In the genomic region with DNA sequence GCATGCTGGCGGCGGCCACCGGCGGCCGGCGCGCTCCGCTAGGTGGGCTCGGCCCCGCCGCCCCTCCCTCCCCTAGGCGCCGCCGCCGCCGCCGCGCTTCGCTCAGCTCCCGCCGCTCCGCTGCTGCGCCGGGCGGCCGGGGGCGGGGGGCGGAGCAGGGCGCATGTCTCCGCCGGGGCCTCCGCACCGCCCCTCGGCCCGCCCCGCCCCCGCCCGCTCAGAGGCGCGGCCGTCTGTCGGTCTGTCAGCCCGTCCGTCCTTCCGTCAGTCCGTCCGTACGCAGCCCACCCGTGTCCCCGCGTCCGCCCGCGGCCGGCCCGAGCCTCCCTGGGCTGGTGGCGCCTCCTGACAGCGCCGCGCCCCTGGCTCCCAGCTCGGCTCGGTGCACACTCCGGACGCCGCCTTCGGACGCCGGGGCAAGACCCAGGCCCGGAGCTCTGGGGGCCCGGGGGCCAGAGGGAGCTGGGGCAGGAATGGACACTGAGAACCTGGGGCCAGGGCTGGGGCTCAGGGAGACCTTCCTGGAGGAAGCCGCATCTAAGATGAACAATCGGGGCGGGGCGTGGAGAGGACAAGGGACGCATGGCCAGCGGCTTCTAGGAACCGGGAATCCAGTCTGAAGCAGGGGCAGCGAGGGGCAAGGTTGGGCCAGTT, we compare ENCODE assay signal across 8 cellular contexts. TPM values are rescaled to one million over a fixed set of nuclear protein-coding genes. Genes with fewer than 3 reads are reported as not detected.
DNase-seq lines count a peak whose midpoint lies in the region; ATAC-seq and TF ChIP-seq lines count a peak whose summit lies in the region.

GPR153 (minus strand) TSS at position 138 of the 654 bp plus-strand sequence. CDS start 6,193 bp downstream, outside the sequence.

- no peaks in the 10 kb centered on the region for H3F3A ChIP-seq in SK-N-SH (replicated peaks; ENCODE audit: insufficient read depth)

- H3K27me3 ChIP-seq in BLaER1 (no peaks in the 10 kb centered on the region), HCT116 (ENCODE audit: insufficient read depth, low read length) (no peaks in the 10 kb centered on the region), SK-N-SH (ENCODE audit: insufficient read depth) (no peaks in the 10 kb centered on the region)

- H3K4me3 ChIP-seq in BLaER1 (peak within 1 kb of the TSS; percentile 89), HCT116 (replicated peaks in 1 of 2; ENCODE audit: low read depth in 1 of 2, low read length in 2 of 2) (peak within 1 kb of the TSS; percentile 52 to 65), SK-N-SH (ENCODE audit: low read depth in 2 of 2, low read length in 1 of 2) (peak within 1 kb of the TSS; percentile 57 to 63), astrocyte of the cerebellum (ENCODE audit: low read depth, low read length) (peak within 1 kb of the TSS; percentile 51)

- BruUV-seq in HCT116 (replicated peaks; lab: Mats Ljungman, UMichigan), result no TSS peak

- H3K4me1 ChIP-seq in BLaER1 (peaks cover 61% of the 10 kb centered on the region), HCT116 (ENCODE audit: control insufficient read depth in 1 of 2, insufficient read depth in 2 of 2, low read length in 2 of 2) (peaks cover 11 to 26% of the 10 kb centered on the region in 2 experiments; a peak in 2 of 4 replicates), SK-N-SH (ENCODE audit: control insufficient read depth in 1 of 2, insufficient read depth in 2 of 2, low read depth in 1 of 2, low read length in 1 of 2) (peaks cover 0 to 27% of the 10 kb centered on the region in 2 experiments; a peak in 1 of 4 replicates)

- CTCF ChIA-PET in HCT116 (lab: Charles Lee), result no interaction called here
- CTCF ChIA-PET in SK-N-SH (lab: Yijun Ruan, JAX), result interaction anchor here (1.0 to 1.3 kb wide), 5 partner anchors 14 to 180 kb away, joined by 4 read pairs; no protein-coding TSS in a partner anchor

- TF ChIP-seq CTCF in HCT116 (IDR thresholded peaks at IDR 0.05 in 2 of 3, conservative IDR thresholded peaks at IDR 0.05 in 1 of 3; ENCODE audit: borderline replicate concordance in 1 of 3, insufficient read depth in 1 of 3, low read depth in 2 of 3, low read length in 2 of 3) (no peak), SK-N-SH (IDR thresholded peaks at IDR 0.05) (no peak), astrocyte of the cerebellum (IDR thresholded peaks at IDR 0.05; ENCODE audit: low read depth, low read length, missing control alignments) (no peak)

- no peak for TF ChIP-seq RAD21 in HCT116 (IDR thresholded peaks at IDR 0.05; ENCODE audit: low read depth)
- no peak for TF ChIP-seq RAD21 in SK-N-SH (IDR thresholded peaks at IDR 0.05; ENCODE audit: low read length)

- no peak for TF ChIP-seq POLR2A in HCT116 (IDR thresholded peaks at IDR 0.05; ENCODE audit: borderline replicate concordance, extremely low read depth, insufficient read depth, insufficient read length)

- H4K20me1 ChIP-seq in BLaER1 (peaks cover 47% of the 10 kb centered on the region), HCT116 (ENCODE audit: insufficient read depth) (no peaks in the 10 kb centered on the region), SK-N-SH (ENCODE audit: insufficient read depth) (no peaks in the 10 kb centered on the region)

- POLR2A ChIA-PET in HCT116 (lab: Charles Lee) (no interaction called here), SK-N-SH (lab: Yijun Ruan, JAX) (interaction anchor here (1.0 kb wide), 1 partner anchor 10 kb away, joined by 3 read pairs; no protein-coding TSS in a partner anchor)

- RAD21 ChIA-PET in HCT116 (lab: Charles Lee; ENCODE audit: low non-redundant PET in 1 of 2, low total read pairs in 2 of 2, uncharacterized antibody in 2 of 2, unreplicated experiment in 2 of 2), result no interaction called here

- H3K79me2 ChIP-seq in HCT116 (ENCODE audit: insufficient read depth, low read length) (no peaks in the 10 kb centered on the region), SK-N-SH (ENCODE audit: insufficient read depth) (no peaks in the 10 kb centered on the region)

- WGBS in SK-N-SH (ENCODE audit: low lambda C conversion rate), result 7% methylated on average over 13 of the region's 78 CpGs

- in situ Hi-C loops in astrocyte of the cerebellum (cut with HindIII; ENCODE audit: low sequenced_read_pairs), result loop anchor here (5.0 kb wide), 1 partner anchor 71 kb away; no protein-coding TSS in a partner anchor

- H3K4me2 ChIP-seq in BLaER1 (peak within 1 kb of the TSS; percentile 99), HCT116 (ENCODE audit: low read length) (peak within 1 kb of the TSS; percentile 89), SK-N-SH (peak within 1 kb of the TSS; percentile 81; the same call in 1 of the 2 replicates)

- H3K9me2 ChIP-seq in HCT116 (ENCODE audit: insufficient read depth) (no peaks in the 10 kb centered on the region), SK-N-SH (no peaks in the 10 kb centered on the region)

- ATAC-seq in HCT116 (peak; percentile 72), HG02763 (IDR thresholded peaks at IDR 0.05; ENCODE audit: unreplicated experiment) (no peak)

- intact Hi-C loops in HCT116 (cut with micrococcal nuclease), result no loop called here

- DNase-seq in HCT116 (ENCODE audit: low read depth, low spot score) (no peak), SK-N-SH (peak; percentile 90), astrocyte of the cerebellum (ENCODE audit: low read depth) (no peak), iPS-NIHi11 (ENCODE audit: low spot score) (peak; percentile 88), pons (ENCODE audit: low spot score) (no peak)
- peak; percentile 44 to 67 for DNase-seq in stimulated activated CD4-positive, alpha-beta T cell treated with anti-CD3 and anti-CD28 coated beads, Interleukin-1b, Interleukin-23, amount 100 ng/mL, for 4 hours (ENCODE audit: low read depth in 2 of 2)

- H3K27ac ChIP-seq in BLaER1 (peak within 1 kb of the TSS; percentile 81), HCT116 (ENCODE audit: low read depth, low read length) (peak within 1 kb of the TSS; percentile 61; the same call in 1 of the 2 replicates), SK-N-SH (ENCODE audit: low read depth in 2 of 2, low read length in 1 of 2) (peak within 1 kb of the TSS in 1 of 2 experiments; percentile 58; a peak in 1 of 4 replicates)

- H3K9me3 ChIP-seq in BLaER1 (no peaks in the 10 kb centered on the region), HCT116 (ENCODE audit: control insufficient read depth in 1 of 2, insufficient read depth in 1 of 2, low read depth in 1 of 2, low read length in 2 of 2) (no peaks in the 10 kb centered on the region), SK-N-SH (no peaks in the 10 kb centered on the region)

- peaks cover 5% of the 10 kb centered on the region; the same call in 1 of the 2 replicates for H3K36me3 ChIP-seq in BLaER1
- H3K36me3 ChIP-seq in HCT116 (ENCODE audit: control insufficient read depth in 1 of 2, insufficient read depth in 2 of 2, low read length in 2 of 2), result no peaks in the 10 kb centered on the region; a peak in 1 of 4 replicates
- H3K36me3 ChIP-seq in SK-N-SH (replicated peaks in 1 of 2; ENCODE audit: control insufficient read depth in 1 of 2, insufficient read depth in 2 of 2, low read length in 1 of 2), result no peaks in the 10 kb centered on the region

- H2AFZ ChIP-seq in HCT116 (ENCODE audit: low read depth, low read length, poor library complexity, severe bottlenecking) (peak within 1 kb of the TSS; percentile 35), SK-N-SH (ENCODE audit: low read depth) (peak within 1 kb of the TSS; percentile 70; the same call in 1 of the 2 replicates)

- no peak for TF ChIP-seq EP300 in SK-N-SH (IDR thresholded peaks at IDR 0.05; ENCODE audit: borderline replicate concordance in 1 of 2, low read depth in 1 of 2, low read length in 1 of 2)

- H3K9ac ChIP-seq in BLaER1, result peak within 1 kb of the TSS; percentile 84
- H3K9ac ChIP-seq in HCT116 (ENCODE audit: low read length), result peak within 1 kb of the TSS; percentile 52
- no peak within 1 kb of the TSS for H3K9ac ChIP-seq in SK-N-SH

TF ChIP-seq in HCT116, 20 proteins besides CTCF, POLR2A, EP300 and RAD21 (continues in another document):
- TF ChIP-seq ZNF274 (IDR thresholded peaks at IDR 0.05; ENCODE audit: low read depth, low read length), result no peak
- TF ChIP-seq JUND (IDR thresholded peaks at IDR 0.05), result no peak

TF ChIP-seq in SK-N-SH, 30 proteins besides CTCF, POLR2A, EP300 and RAD21 (continues in another document):
- TF ChIP-seq TEAD4 (IDR thresholded peaks at IDR 0.05; ENCODE audit: borderline replicate concordance, insufficient read depth), result no peak
- TF ChIP-seq NRF1 (IDR thresholded peaks at IDR 0.05; ENCODE audit: low read depth, low read length), result peak; percentile 37; the same call in 1 of the 2 replicates
- no peak for TF ChIP-seq RCOR1 (IDR thresholded peaks at IDR 0.05; ENCODE audit: low read length)
- TF ChIP-seq REST (IDR thresholded peaks at IDR 0.05; ENCODE audit: low read depth, low read length), result no peak

RNA-seq across cellular contexts. Expression of gene GPR153, which starts in this region (rescaled TPM):
- total RNA-seq in HCT116 (2021; ENCODE audit: unreplicated experiment), result 6.1 TPM
- polyA plus RNA-seq in HCT116 (2012), result 3.6 and 3.9 TPM in 2 replicates
- polyA plus RNA-seq in SK-N-SH (2012; rRNA removed), result 5.2 and 6.6 TPM in 2 replicates
- polyA plus RNA-seq in SK-N-SH (2012; cell fraction: cytosol; rRNA removed), result 2.3 and 4.2 TPM in 2 replicates
- polyA plus RNA-seq in SK-N-SH (2012; cell fraction: nucleus; rRNA removed), result 13.1 and 18.0 TPM in 2 replicates

Comparison
In these comparisons a context has a peak if more than half of its experiments do, and no peak if none do; other contexts are left out.
1. DNase-seq: peak in SK-N-SH (single experiment), iPS-NIHi11 (single experiment) and stimulated activated CD4-positive, alpha-beta T cell treated with anti-CD3 and anti-CD28 coated beads, Interleukin-1b, Interleukin-23, amount 100 ng/mL, for 4 hours (2 of 2); none in HCT116 (single experiment), astrocyte of the cerebellum (single experiment) and pons (single experiment).
2. Peak in every context shown above with its lines, with median percentiles within 50 percentile points of each other: H3K4me2 ChIP-seq and H3K4me3 ChIP-seq.